8 cellular contexts compared by ENCODE assay signal in the genomic region with DNA sequence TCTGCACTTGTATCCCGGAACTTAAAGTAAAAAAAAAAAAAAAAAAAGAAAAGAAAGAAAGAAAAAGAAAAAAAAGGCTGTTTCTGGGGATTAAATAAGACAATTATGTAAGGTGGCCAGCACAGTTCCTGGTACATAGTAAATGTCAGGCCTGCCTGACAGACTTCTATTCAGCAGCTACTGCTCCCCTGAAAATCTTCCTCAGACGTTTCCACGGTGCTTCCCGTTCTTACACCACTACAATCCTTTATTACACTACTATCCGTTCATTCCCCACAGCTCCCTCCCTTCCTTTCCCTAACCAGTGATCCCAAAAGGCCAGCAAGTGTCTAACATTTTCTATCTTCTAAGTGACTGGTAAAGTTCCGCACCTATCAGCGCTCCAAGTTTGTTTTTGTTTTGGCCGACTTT. TPM values are rescaled to one million over a fixed set of nuclear protein-coding genes. Genes with fewer than 3 reads are reported as not detected.
DNase-seq lines count a peak whose midpoint lies in the region; ATAC-seq and TF ChIP-seq lines count a peak whose summit lies in the region.

No MANE protein-coding gene starts in this region.

- intact Hi-C loops in Right ventricle myocardium superior (cut with DNase I): loop anchor here (10.0 kb wide), 2 partner anchors 68 to 178 kb away; a partner anchor contains a TSS
- intact Hi-C loops in cardiac septum (cut with DNase I): loop anchor here (1.0 to 10.0 kb wide), 4 partner anchors 51 to 208 kb away; a partner anchor contains a TSS

- H3K4me3 ChIP-seq in WI38 (ENCODE audit: low read depth, low read length): peak overlapping the region; percentile 58
- H3K4me3 ChIP-seq in skeletal muscle cell (ENCODE audit: low read depth, low read length): peak overlapping the region; percentile 79

- peak overlapping the region; percentile 97 for H3K4me3 Mint-ChIP-seq in glutamatergic neuron (ENCODE audit: unreplicated experiment)

- peak overlapping the region; percentile 89 for H3K27ac Mint-ChIP-seq in glutamatergic neuron (ENCODE audit: unreplicated experiment)

- H3K9me3 Mint-ChIP-seq in glutamatergic neuron (ENCODE audit: unreplicated experiment): peaks cover 7% of the 10 kb centered on the region

- no peaks in the 10 kb centered on the region for H3K36me3 Mint-ChIP-seq in glutamatergic neuron (ENCODE audit: unreplicated experiment)

- peaks cover 6% of the 10 kb centered on the region for H3K4me1 Mint-ChIP-seq in glutamatergic neuron (ENCODE audit: low read depth, unreplicated experiment)

- DNase-seq in Right ventricle myocardium superior (no peak), cardiac septum (ENCODE audit: low spot score) (no peak), glutamatergic neuron (no peak), skeletal muscle cell (ENCODE audit: low read depth) (no peak), HK-2 (ENCODE audit: unreplicated experiment) (no peak), NCI-H510A (lab: John Stamatoyannopoulos, UW) (no peak)

- TF ChIP-seq CTCF in WI38 (IDR thresholded peaks at IDR 0.05; ENCODE audit: low read depth, low read length) (no peak), glutamatergic neuron (IDR thresholded peaks at IDR 0.05; ENCODE audit: partially characterized antibody, unreplicated experiment) (no peak)

- ATAC-seq in Right ventricle myocardium superior (ENCODE audit: poor library complexity) (peak; percentile 25), GM18517 (IDR thresholded peaks at IDR 0.05; ENCODE audit: unreplicated experiment) (no peak)

- peaks cover 3% of the 10 kb centered on the region for H3K27me3 Mint-ChIP-seq in glutamatergic neuron (ENCODE audit: unreplicated experiment)

RNA-seq across cellular contexts. Expression of a gene that starts 0.6 kb away (rescaled TPM):
- 24.4 TPM for total RNA-seq in Right ventricle myocardium superior
- 27.6 TPM for total RNA-seq in cardiac septum
- total RNA-seq in glutamatergic neuron (ENCODE audit: unreplicated experiment): 50.3 TPM
